In the genomic region with DNA sequence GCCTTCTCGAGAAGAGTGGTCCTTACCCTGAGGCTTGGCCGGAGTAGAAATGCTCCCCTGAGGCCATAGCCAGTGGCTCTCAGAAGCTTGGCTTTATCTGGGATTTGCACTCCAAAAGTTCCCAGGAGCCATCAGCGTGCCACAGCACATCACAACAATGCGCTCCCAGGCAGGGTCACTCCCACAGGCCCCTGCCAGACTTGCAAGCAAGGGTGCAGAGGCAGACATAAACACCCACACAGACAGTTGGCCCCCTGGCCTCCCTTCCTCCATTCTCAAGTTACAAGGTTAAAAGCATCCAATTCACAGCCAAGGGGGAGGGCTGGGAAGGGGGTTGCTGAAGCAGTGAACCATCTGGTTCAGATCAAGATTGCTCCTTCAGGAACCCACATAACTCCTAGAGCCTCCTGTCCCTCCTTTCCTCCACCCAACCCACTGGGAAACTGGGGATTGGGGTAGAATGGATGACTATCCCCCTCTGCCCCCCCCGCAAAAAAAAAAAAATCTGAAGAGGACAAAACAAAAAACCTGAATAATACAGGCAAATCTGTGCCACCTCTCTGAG, we compare ENCODE assay signal across 1 cellular context.
TF ChIP-seq lines count a peak whose summit lies in the region.

No MANE protein-coding gene starts in this region.

TF ChIP-seq in H1, 55 proteins besides CTCF, POLR2A, EP300 and RAD21:
- TF ChIP-seq SIRT6 (IDR thresholded peaks at IDR 0.05; ENCODE audit: low read length) = no peak
- TF ChIP-seq NRF1 (IDR thresholded peaks at IDR 0.05; ENCODE audit: low read depth, low read length) = no peak
- TF ChIP-seq RXRA (IDR thresholded peaks at IDR 0.05; ENCODE audit: insufficient read depth, low read depth, low read length) = no peak
- TF ChIP-seq TCF12 (IDR thresholded peaks at IDR 0.05; ENCODE audit: low read depth, low read length) = 0 out of 2 replicates have a peak, but pooled peaks have one; percentile 29
- TF ChIP-seq, protein P1, sequence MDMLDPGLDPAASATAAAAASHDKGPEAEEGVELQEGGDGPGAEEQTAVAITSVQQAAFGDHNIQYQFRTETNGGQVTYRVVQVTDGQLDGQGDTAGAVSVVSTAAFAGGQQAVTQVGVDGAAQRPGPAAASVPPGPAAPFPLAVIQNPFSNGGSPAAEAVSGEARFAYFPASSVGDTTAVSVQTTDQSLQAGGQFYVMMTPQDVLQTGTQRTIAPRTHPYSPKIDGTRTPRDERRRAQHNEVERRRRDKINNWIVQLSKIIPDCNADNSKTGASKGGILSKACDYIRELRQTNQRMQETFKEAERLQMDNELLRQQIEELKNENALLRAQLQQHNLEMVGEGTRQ (IDR thresholded peaks at IDR 0.05; ENCODE audit: low read length) = no peak
- peak; percentile 54; the same call in 1 of the 2 replicates for TF ChIP-seq SP1 (IDR thresholded peaks at IDR 0.05; ENCODE audit: low read depth, low read length)
- no peak for TF ChIP-seq SIX5 (IDR thresholded peaks at IDR 0.05; ENCODE audit: low read depth, low read length)
- TF ChIP-seq ASH2L (IDR thresholded peaks at IDR 0.05; ENCODE audit: low read length) = no peak
- TF ChIP-seq EGR1 (IDR thresholded peaks at IDR 0.05; ENCODE audit: borderline replicate concordance, low read depth, low read length) = peak; percentile 55; the same call in 1 of the 2 replicates
- no peak for TF ChIP-seq SAP30 (IDR thresholded peaks at IDR 0.05; ENCODE audit: insufficient read depth, insufficient replicate concordance, low read length)
- no peak for TF ChIP-seq TBP (IDR thresholded peaks at IDR 0.05; ENCODE audit: low read depth, low read length)
- TF ChIP-seq MAFK (IDR thresholded peaks at IDR 0.05; ENCODE audit: low read depth, low read length) = no peak
- TF ChIP-seq, protein P2, sequence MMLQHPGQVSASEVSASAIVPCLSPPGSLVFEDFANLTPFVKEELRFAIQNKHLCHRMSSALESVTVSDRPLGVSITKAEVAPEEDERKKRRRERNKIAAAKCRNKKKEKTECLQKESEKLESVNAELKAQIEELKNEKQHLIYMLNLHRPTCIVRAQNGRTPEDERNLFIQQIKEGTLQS (IDR thresholded peaks at IDR 0.05; ENCODE audit: insufficient read depth, low read depth, low read length) = no peak
- TF ChIP-seq HDAC2 (IDR thresholded peaks at IDR 0.05; ENCODE audit: borderline replicate concordance in 1 of 2, low read depth in 2 of 2, low read length in 2 of 2) = peak; percentile 61 to 72; a peak in 1 of 4 replicates
- no peak for TF ChIP-seq CHD2 (IDR thresholded peaks at IDR 0.05; ENCODE audit: low read length)
- TF ChIP-seq TAF7 (optimal IDR thresholded peaks at IDR 0.05; ENCODE audit: borderline replicate concordance, low read depth, low read length) = no peak
- TF ChIP-seq, protein P3, sequence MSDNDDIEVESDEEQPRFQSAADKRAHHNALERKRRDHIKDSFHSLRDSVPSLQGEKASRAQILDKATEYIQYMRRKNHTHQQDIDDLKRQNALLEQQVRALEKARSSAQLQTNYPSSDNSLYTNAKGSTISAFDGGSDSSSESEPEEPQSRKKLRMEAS (IDR thresholded peaks at IDR 0.05) = peak; percentile 46
- TF ChIP-seq SP2 (IDR thresholded peaks at IDR 0.05; ENCODE audit: low read length) = no peak
- TF ChIP-seq EZH2 (IDR thresholded peaks at IDR 0.05; ENCODE audit: low read depth, low read length, severe bottlenecking) = no peak
